23 cellular contexts compared by ENCODE assay signal in genomic region chrX:97119474-97120109, GRCh38.
DNase-seq lines count a peak whose midpoint lies in the region; ATAC-seq and TF ChIP-seq lines count a peak whose summit lies in the region.
"Had no signal": no experiment of that assay in that cellular context is flagged by ENCODE, and none has a peak within 500 bp of the region (broad histone marks: within the 10 kb centered on the region; RNA-seq: fewer than 3 reads in every experiment).

No MANE protein-coding gene starts in this region.

- no peak overlapping the region for H3K4me2 ChIP-seq in GM23248 (ENCODE audit: unreplicated experiment)

- no peaks in the 10 kb centered on the region for H3F3A ChIP-seq in GM23248 (ENCODE audit: insufficient read depth)

- H3K36me3 ChIP-seq in endodermal cell (ENCODE audit: control insufficient read depth, insufficient read depth, low read length) (no peaks in the 10 kb centered on the region), GM23248 (ENCODE audit: low read depth) (no peaks in the 10 kb centered on the region)
- H3K36me3 ChIP-seq: HAP-1, MG63, Peyer's patch had no signal

- no peak overlapping the region for H3K4me3 Mint-ChIP-seq in endodermal cell
- H3K4me3 Mint-ChIP-seq in stimulated activated effector memory CD8-positive, alpha-beta T cell treated with anti-CD3 and anti-CD28 coated beads, Interleukin-12 subunit alpha, Interleukin-12 subunit beta, amount 100 ng/mL, for 72 hours = no peak overlapping the region
- H3K4me3 Mint-ChIP-seq: CD14-positive monocyte had no signal

- H3K27ac ChIP-seq in endodermal cell (ENCODE audit: low read depth, low read length) (no peak overlapping the region), GM23248 (no peak overlapping the region)
- H3K27ac ChIP-seq: 22Rv1, HL-60, Peyer's patch had no signal

- H3K27me3 Mint-ChIP-seq in endodermal cell (ENCODE audit: insufficient read depth) = no peaks in the 10 kb centered on the region

- H3K4me3 ChIP-seq in endodermal cell (ENCODE audit: low read length) (no peak overlapping the region), GM23248 (no peak overlapping the region)
- H3K4me3 ChIP-seq: HAP-1, MG63, Peyer's patch had no signal

- H3K4me1 ChIP-seq in endodermal cell (ENCODE audit: control insufficient read depth, insufficient read depth, low read length) = no peaks in the 10 kb centered on the region
- no peaks in the 10 kb centered on the region for H3K4me1 ChIP-seq in GM23248 (ENCODE audit: insufficient read depth)
- H3K4me1 ChIP-seq: Peyer's patch had no signal

- no peak overlapping the region for H2AFZ ChIP-seq in GM23248

- in situ Hi-C loops in GM23248 (cut with MboI) = no loop called here

- WGBS in endodermal cell (ENCODE audit: insufficient coverage in 1 of 2, insufficient read length in 1 of 2), 2 experiments = 92% methylated on average over 12 of the region's 12 CpGs; no CpG with 5 or more reads in 1 of the 2 experiments
- WGBS in GM23248 (ENCODE audit: low coverage in 1 of 2, low lambda C conversion rate in 2 of 2, missing lambda C conversion rate in 2 of 2), 2 experiments = 98% methylated on average over 7 to 12 of the region's 12 CpGs

- H3K9me3 ChIP-seq in endodermal cell (ENCODE audit: control insufficient read depth, low read length) = no peaks in the 10 kb centered on the region
- no peaks in the 10 kb centered on the region for H3K9me3 ChIP-seq in GM23248 (ENCODE audit: low read depth)
- H3K9me3 ChIP-seq: HAP-1, MG63, Peyer's patch had no signal

- H3K27me3 ChIP-seq in endodermal cell (ENCODE audit: control insufficient read depth, insufficient read depth, low read length, poor library complexity, severe bottlenecking) (no peaks in the 10 kb centered on the region), GM23248 (replicated peaks; ENCODE audit: insufficient read depth) (no peaks in the 10 kb centered on the region)
- H3K27me3 ChIP-seq: MG63, Peyer's patch had no signal

- H4K20me1 ChIP-seq in GM23248 (ENCODE audit: insufficient read depth) = no peaks in the 10 kb centered on the region

- no peaks in the 10 kb centered on the region for H3K79me2 ChIP-seq in GM23248 (ENCODE audit: insufficient read depth)

- DNase-seq in NCI-H146 (lab: John Stamatoyannopoulos, UW) (peak; percentile 34), NCI-H146 treated with DMSO at 0.1 percent for 48 hours (lab: John Stamatoyannopoulos, UW; ENCODE audit: unreplicated experiment) (no peak), NCI-H345 (lab: John Stamatoyannopoulos, UW) (peak; percentile 93), endodermal cell (peak; percentile 54), CD1c-positive myeloid dendritic cell (ENCODE audit: extremely low spot score) (no peak), GM23248 (no peak)
- no peak for DNase-seq in stimulated activated effector memory CD8-positive, alpha-beta T cell treated with anti-CD3 and anti-CD28 coated beads, Interleukin-12 subunit alpha, Interleukin-12 subunit beta, amount 100 ng/mL, for 72 hours (ENCODE audit: low spot score in 2 of 2)
- DNase-seq: COR-L47, DMS 273 treated with DMSO at 0.1 percent for 48 hours, DND-41, IMR-90, MG63, NCI-H1048, NCI-H1436, NCI-H2029 treated with DMSO at 0.1 percent for 48 hours, NCI-H524, Peyer's patch, SW 1271 had no signal

- H3K9me2 ChIP-seq in GM23248 (ENCODE audit: insufficient read depth) = no peaks in the 10 kb centered on the region

- no peak for ATAC-seq in stimulated activated effector memory CD8-positive, alpha-beta T cell treated with anti-CD3 and anti-CD28 coated beads, Interleukin-12 subunit alpha, Interleukin-12 subunit beta, amount 100 ng/mL, for 72 hours
- no peak for ATAC-seq in HG03097 (IDR thresholded peaks at IDR 0.05; ENCODE audit: low FRiP score, unreplicated experiment)

- H3K36me3 Mint-ChIP-seq in endodermal cell (ENCODE audit: low read depth) = peaks cover 36% of the 10 kb centered on the region
- H3K36me3 Mint-ChIP-seq in stimulated activated effector memory CD8-positive, alpha-beta T cell treated with anti-CD3 and anti-CD28 coated beads, Interleukin-12 subunit alpha, Interleukin-12 subunit beta, amount 100 ng/mL, for 72 hours = peaks cover 6% of the 10 kb centered on the region

- H3K27ac Mint-ChIP-seq in endodermal cell = peak overlapping the region; percentile 75
- H3K27ac Mint-ChIP-seq in stimulated activated effector memory CD8-positive, alpha-beta T cell treated with anti-CD3 and anti-CD28 coated beads, Interleukin-12 subunit alpha, Interleukin-12 subunit beta, amount 100 ng/mL, for 72 hours = peak overlapping the region; percentile 40
- H3K27ac Mint-ChIP-seq: CD14-positive monocyte had no signal

- peaks cover 9% of the 10 kb centered on the region for H3K4me1 Mint-ChIP-seq in endodermal cell
- H3K4me1 Mint-ChIP-seq in stimulated activated effector memory CD8-positive, alpha-beta T cell treated with anti-CD3 and anti-CD28 coated beads, Interleukin-12 subunit alpha, Interleukin-12 subunit beta, amount 100 ng/mL, for 72 hours = no peaks in the 10 kb centered on the region
- H3K4me1 Mint-ChIP-seq: CD14-positive monocyte had no signal

- H3K9me3 Mint-ChIP-seq in endodermal cell = peaks cover 5% of the 10 kb centered on the region
- no peaks in the 10 kb centered on the region for H3K9me3 Mint-ChIP-seq in stimulated activated effector memory CD8-positive, alpha-beta T cell treated with anti-CD3 and anti-CD28 coated beads, Interleukin-12 subunit alpha, Interleukin-12 subunit beta, amount 100 ng/mL, for 72 hours
- H3K9me3 Mint-ChIP-seq: CD14-positive monocyte had no signal

- no peak overlapping the region for H3K9ac ChIP-seq in endodermal cell (ENCODE audit: extremely low read depth, low read length, poor library complexity, severe bottlenecking)
- H3K9ac ChIP-seq in GM23248 = no peak overlapping the region

- TF ChIP-seq CTCF in endodermal cell (conservative IDR thresholded peaks at IDR 0.05) = no peak

Comparison
In these comparisons a context has a peak if more than half of its experiments do, and no peak if none do; other contexts are left out.
1. DNase-seq: peak in NCI-H146 (single experiment), NCI-H345 (single experiment) and endodermal cell (single experiment); none in NCI-H146 treated with DMSO at 0.1 percent for 48 hours (single experiment), stimulated activated effector memory CD8-positive, alpha-beta T cell treated with anti-CD3 and anti-CD28 coated beads, Interleukin-12 subunit alpha, Interleukin-12 subunit beta, amount 100 ng/mL, for 72 hours (0 of 2), CD1c-positive myeloid dendritic cell (single experiment) and GM23248 (single experiment).